In genomic region chr1:22509815-22510214, GRCh38 we compare ENCODE assay signal across 17 cellular contexts. TPM values are rescaled to one million over a fixed set of nuclear protein-coding genes. Genes with fewer than 3 reads are reported as not detected.
A peak's percentile ranks its signal among the peaks of the same experiment; 100 is the strongest.
DNase-seq lines count a peak whose midpoint lies in the region; FAIRE-seq and TF ChIP-seq lines count a peak whose summit lies in the region.
"Had no signal": no experiment of that assay in that cellular context is flagged by ENCODE, and none has a peak within 500 bp of the region (broad histone marks: within the 10 kb centered on the region; RNA-seq: fewer than 3 reads in every experiment).

No MANE protein-coding gene starts in this region.

- H3K79me2 ChIP-seq in mammary epithelial cell (ENCODE audit: insufficient read depth, low read length), result no peaks in the 10 kb centered on the region

- H3K27me3 ChIP-seq in mammary epithelial cell (ENCODE audit: insufficient read depth, low read length) (no peaks in the 10 kb centered on the region), tibial artery (no peaks in the 10 kb centered on the region)

- H3K4me3 Mint-ChIP-seq in activated T-cell treated with anti-CD3 and anti-CD28 coated beads, Interleukin-2, amount 50 U/mL, for 24 hours, result no peak overlapping the region
- H3K4me3 Mint-ChIP-seq: H9 had no signal

- no peak overlapping the region for H3K27ac Mint-ChIP-seq in activated T-cell treated with anti-CD3 and anti-CD28 coated beads, Interleukin-2, amount 50 U/mL, for 24 hours
- H3K27ac Mint-ChIP-seq: H9 had no signal

- in situ Hi-C loops in mammary epithelial cell (cut with MboI; ENCODE audit: low sequenced_read_pairs in 2 of 2), result no loop called here

- H4K20me1 ChIP-seq in mammary epithelial cell (ENCODE audit: insufficient read depth, low read length), result no peaks in the 10 kb centered on the region

- no peak overlapping the region for H3K4me2 ChIP-seq in mammary epithelial cell (ENCODE audit: insufficient read depth, low read depth, low read length)

- H3K9me3 ChIP-seq in mammary epithelial cell (replicated peaks; ENCODE audit: insufficient read depth, low read length) (no peaks in the 10 kb centered on the region), tibial artery (no peaks in the 10 kb centered on the region)

- H3K27ac ChIP-seq in VCaP (peak overlapping the region; percentile 47), mammary epithelial cell (ENCODE audit: insufficient read depth, low read depth, low read length) (no peak overlapping the region), tibial artery (peak overlapping the region; percentile 43 to 72)

- no peak for FAIRE-seq in HTR-8/SVneo (lab: Jason Lieb, UNC)

- TF ChIP-seq CTCF in VCaP (conservative IDR thresholded peaks at IDR 0.05) (no peak), mammary epithelial cell (conservative IDR thresholded peaks at IDR 0.05 in 1 of 2, IDR thresholded peaks at IDR 0.05 in 1 of 2; ENCODE audit: extremely low read depth in 1 of 2, insufficient read depth in 1 of 2, low read depth in 1 of 2, low read length in 2 of 2) (no peak), fibroblast of the aortic adventitia (IDR thresholded peaks at IDR 0.05; ENCODE audit: insufficient read depth, low read length) (no peak), tibial artery (IDR thresholded peaks at IDR 0.05) (no peak)

- no peaks in the 10 kb centered on the region for H3K4me1 ChIP-seq in mammary epithelial cell (ENCODE audit: insufficient read depth, low read length)
- H3K4me1 ChIP-seq in tibial artery, result peaks cover 0 to 44% (median 12%) of the 10 kb centered on the region in 4 donors

- no peak overlapping the region for H3K9ac ChIP-seq in mammary epithelial cell (ENCODE audit: insufficient read depth, low read length)

- peak; percentile 51 for DNase-seq in mammary epithelial cell
- DNase-seq in fibroblast of the aortic adventitia (ENCODE audit: low read depth), result peak; percentile 45
- DNase-seq in tibial artery, result no peak
- DNase-seq in HTR-8/SVneo (ENCODE audit: insufficient read length, low spot score), result no peak
- no peak for DNase-seq in activated T-cell treated with anti-CD3 and anti-CD28 coated beads, Interleukin-2, amount 50 U/mL, for 24 hours
- DNase-seq in OCI-M2 (lab: John Stamatoyannopoulos, UW; ENCODE audit: unreplicated experiment), result no peak
- DNase-seq: H9, IMR-90, Kasumi-1, MV-4-11, NCI-H1436, NCI-H2081 treated with DMSO at 0.1 percent for 48 hours, NCI-H524, RPMI8226 had no signal

- H3K4me1 Mint-ChIP-seq in activated T-cell treated with anti-CD3 and anti-CD28 coated beads, Interleukin-2, amount 50 U/mL, for 24 hours (ENCODE audit: low read depth), result no peaks in the 10 kb centered on the region
- H3K4me1 Mint-ChIP-seq: H9 had no signal

- intact Hi-C loops in mammary epithelial cell (cut with micrococcal nuclease), result no loop called here
- intact Hi-C loops in tibial artery (cut with DNase I; ENCODE audit: low total_unique reads), result no loop called here

- CTCF ChIA-PET in mammary epithelial cell (lab: Charles Lee; ENCODE audit: low non-redundant PET), result no interaction called here

- no TSS peak for BruUV-seq in mammary epithelial cell (replicated peaks; lab: Mats Ljungman, UMichigan)

- no peak overlapping the region for H2AFZ ChIP-seq in mammary epithelial cell (ENCODE audit: low read depth, low read length)

- peaks cover 28% of the 10 kb centered on the region for H3K36me3 ChIP-seq in mammary epithelial cell (ENCODE audit: insufficient read depth, low read length)
- H3K36me3 ChIP-seq in tibial artery, result peaks cover 59 to 90% (median 73%) of the 10 kb centered on the region in 3 donors

- H3K36me3 Mint-ChIP-seq in activated T-cell treated with anti-CD3 and anti-CD28 coated beads, Interleukin-2, amount 50 U/mL, for 24 hours (ENCODE audit: low read depth), result peaks cover 92% of the 10 kb centered on the region

- H3K4me3 ChIP-seq in mammary epithelial cell (replicated peaks in 1 of 3; ENCODE audit: insufficient read depth in 1 of 3, low read depth in 2 of 3, low read length in 3 of 3), result no peak overlapping the region
- no peak overlapping the region for H3K4me3 ChIP-seq in fibroblast of the aortic adventitia (ENCODE audit: low read depth, low read length)
- peak overlapping the region; percentile 34 to 37 for H3K4me3 ChIP-seq in tibial artery

- H3K27me3 Mint-ChIP-seq in activated T-cell treated with anti-CD3 and anti-CD28 coated beads, Interleukin-2, amount 50 U/mL, for 24 hours, result no peaks in the 10 kb centered on the region

- dilution Hi-C loops in mammary epithelial cell (cut with HindIII; ENCODE audit: low sequenced_read_pairs), result loop anchor here (5.0 to 10.0 kb wide), 2 partner anchors 65 to 293 kb away; no protein-coding TSS in a partner anchor

- H3K9me3 Mint-ChIP-seq in activated T-cell treated with anti-CD3 and anti-CD28 coated beads, Interleukin-2, amount 50 U/mL, for 24 hours, result no peaks in the 10 kb centered on the region
- H3K9me3 Mint-ChIP-seq: H9 had no signal

RNA-seq across cellular contexts. Expression of gene EPHA8, which starts 53.5 kb away (rescaled TPM):
- not detected for total RNA-seq in mammary epithelial cell
- not detected for polyA plus RNA-seq in mammary epithelial cell
- polyA minus RNA-seq in mammary epithelial cell, result not detected
- not detected in 2 replicates for total RNA-seq in fibroblast of the aortic adventitia (ENCODE audit: low replicate concordance)
- total RNA-seq: IMR-90 had no signal
- polyA plus RNA-seq: AG04450, BJ, IMR-90 had no signal

RNA-seq across cellular contexts. Expression of gene ZBTB40, which starts 58.2 kb away (rescaled TPM):
- total RNA-seq in mammary epithelial cell, result 10 to 100 TPM; 10.8 to 13.6 TPM
- 3.2 TPM for polyA plus RNA-seq in mammary epithelial cell
- polyA minus RNA-seq in mammary epithelial cell, result 15.5 TPM
- total RNA-seq in fibroblast of the aortic adventitia (ENCODE audit: low replicate concordance), result 8.6 and 10.0 TPM in 2 replicates

Comparison
In these comparisons a context has a peak if more than half of its experiments do, and no peak if none do; other contexts are left out.
1. DNase-seq: peak in mammary epithelial cell (single experiment) and fibroblast of the aortic adventitia (single experiment); none in tibial artery (0 of 2), HTR-8/SVneo (single experiment), activated T-cell treated with anti-CD3 and anti-CD28 coated beads, Interleukin-2, amount 50 U/mL, for 24 hours (single experiment) and OCI-M2 (single experiment).
2. H3K4me3 ChIP-seq: peak in tibial artery (2 of 2); none in mammary epithelial cell (0 of 3) and fibroblast of the aortic adventitia (single experiment).